Comparison of ENCODE assay signal across 11 cellular contexts in the genomic region with DNA sequence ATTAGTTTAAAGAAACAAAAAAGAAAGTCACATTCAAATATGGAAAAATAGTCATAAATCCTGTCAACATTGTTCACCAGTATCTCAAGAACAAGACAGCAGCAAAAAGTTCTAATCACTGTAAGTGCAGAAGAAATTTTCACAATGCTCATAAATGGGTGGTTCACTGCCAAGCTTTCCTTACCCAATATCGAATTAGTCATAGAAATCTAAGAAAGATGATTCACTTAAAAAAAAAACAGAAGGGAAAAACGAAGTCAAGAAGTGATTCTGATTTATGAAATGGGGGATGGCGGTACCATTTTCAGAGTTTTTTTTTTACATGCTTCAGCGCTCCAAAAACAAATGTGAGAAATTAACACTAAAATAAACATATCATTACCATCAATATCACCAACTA.
A peak's percentile ranks its signal among the peaks of the same experiment; 100 is the strongest.
DNase-seq lines count a peak whose midpoint lies in the region; ATAC-seq and TF ChIP-seq lines count a peak whose summit lies in the region.
"Had no signal": no experiment of that assay in that cellular context is flagged by ENCODE, and none has a peak within 500 bp of the region (broad histone marks: within the 10 kb centered on the region; RNA-seq: fewer than 3 reads in every experiment).

No MANE protein-coding gene starts in this region.

- no peaks in the 10 kb centered on the region for H3K4me1 Mint-ChIP-seq in activated CD4-positive, alpha-beta T cell treated with anti-CD3 and anti-CD28 coated beads, Interleukin-2, amount 10 ng/mL, durations not matched to agents 24 days and 14 days
- peaks cover 3 to 5% of the 10 kb centered on the region in 2 donors for H3K4me1 Mint-ChIP-seq in effector memory CD8-positive, alpha-beta T cell (ENCODE audit: low read depth in 2 of 2)

- no peak overlapping the region for H2AFZ ChIP-seq in SK-N-SH (ENCODE audit: low read depth)

- CTCF ChIA-PET in SK-N-SH (lab: Yijun Ruan, JAX) = no interaction called here

- 0 out of 4 replicates have a peak, but pooled peaks of 1 of the 2 experiments have one; percentile 37 for TF ChIP-seq EP300 in SK-N-SH (IDR thresholded peaks at IDR 0.05; ENCODE audit: borderline replicate concordance in 1 of 2, low read depth in 1 of 2, low read length in 1 of 2)

- no peaks in the 10 kb centered on the region for H3K9me3 Mint-ChIP-seq in activated CD4-positive, alpha-beta T cell treated with anti-CD3 and anti-CD28 coated beads, Interleukin-2, amount 10 ng/mL, durations not matched to agents 24 days and 14 days
- H3K9me3 Mint-ChIP-seq in effector memory CD8-positive, alpha-beta T cell = peaks cover 0 to 6% of the 10 kb centered on the region in 2 donors

- ATAC-seq in effector memory CD8-positive, alpha-beta T cell (replicated peaks) = no peak

- H3K27ac ChIP-seq in SK-N-SH (ENCODE audit: low read depth in 2 of 2, low read length in 1 of 2) = no peak overlapping the region

- H3K4me3 ChIP-seq in SK-N-SH (ENCODE audit: low read depth in 2 of 2, low read length in 1 of 2) (no peak overlapping the region), fibroblast of mammary gland (ENCODE audit: control insufficient read depth, low read depth, low read length) (no peak overlapping the region), skeletal muscle satellite cell (ENCODE audit: low read length) (no peak overlapping the region)
- H3K4me3 ChIP-seq: MG63 had no signal

- no peaks in the 10 kb centered on the region for H3K27me3 Mint-ChIP-seq in activated CD4-positive, alpha-beta T cell treated with anti-CD3 and anti-CD28 coated beads, Interleukin-2, amount 10 ng/mL, durations not matched to agents 24 days and 14 days
- H3K27me3 Mint-ChIP-seq in effector memory CD8-positive, alpha-beta T cell = no peaks in the 10 kb centered on the region

- H3K79me2 ChIP-seq in SK-N-SH (ENCODE audit: insufficient read depth) = peaks cover 10% of the 10 kb centered on the region

- POLR2A ChIA-PET in SK-N-SH (lab: Yijun Ruan, JAX) = no interaction called here

- H3K9me3 ChIP-seq in SK-N-SH = peaks cover 8% of the 10 kb centered on the region
- peaks cover 5% of the 10 kb centered on the region for H3K9me3 ChIP-seq in skeletal muscle satellite cell (replicated peaks; ENCODE audit: low read length)

- H3F3A ChIP-seq in SK-N-SH (replicated peaks; ENCODE audit: insufficient read depth) = peaks cover 3% of the 10 kb centered on the region

- WGBS in SK-N-SH (ENCODE audit: low lambda C conversion rate) = 46% methylated on average over 4 of the region's 4 CpGs

- H3K27me3 ChIP-seq in SK-N-SH (ENCODE audit: insufficient read depth) (no peaks in the 10 kb centered on the region), skeletal muscle satellite cell (ENCODE audit: control insufficient read depth, insufficient read depth, low read length) (no peaks in the 10 kb centered on the region)
- H3K27me3 ChIP-seq: MG63 had no signal

- TF ChIP-seq RAD21 in SK-N-SH (IDR thresholded peaks at IDR 0.05; ENCODE audit: low read length) = no peak

- no peaks in the 10 kb centered on the region for H4K20me1 ChIP-seq in SK-N-SH (ENCODE audit: insufficient read depth)

- no peak overlapping the region for H3K27ac Mint-ChIP-seq in activated CD4-positive, alpha-beta T cell treated with anti-CD3 and anti-CD28 coated beads, Interleukin-2, amount 10 ng/mL, durations not matched to agents 24 days and 14 days
- no peak overlapping the region for H3K27ac Mint-ChIP-seq in effector memory CD8-positive, alpha-beta T cell

- no peaks in the 10 kb centered on the region for H3K9me2 ChIP-seq in SK-N-SH

- H3K4me2 ChIP-seq in SK-N-SH (no peak overlapping the region), skeletal muscle satellite cell (ENCODE audit: low read length) (peak overlapping the region; percentile 14)

- DNase-seq in GM04504 (ENCODE audit: low read depth) = peak; percentile 64
- DNase-seq in SK-N-SH = no peak
- peak; percentile 82 for DNase-seq in fibroblast of mammary gland (ENCODE audit: low read depth)
- DNase-seq in activated CD4-positive, alpha-beta T cell treated with anti-CD3 and anti-CD28 coated beads, Interleukin-2, amount 10 ng/mL, durations not matched to agents 24 days and 14 days = no peak
- no peak for DNase-seq in stimulated activated CD4-positive, alpha-beta T cell treated with anti-CD3 and anti-CD28 coated beads, Interleukin-1b, Interleukin-23, amount 100 ng/mL, for 48 hours
- no peak for DNase-seq in effector memory CD8-positive, alpha-beta T cell
- no peak for DNase-seq in NCI-H1048 (lab: John Stamatoyannopoulos, UW)
- DNase-seq: activated CD8-positive, alpha-beta memory T cell treated with anti-CD3 and anti-CD28 coated beads for 24 hours; activated gamma-delta T cell treated with Interleukin-2 at 50 U/mL for 16 hours; MG63 had no signal

- intact Hi-C loops in activated CD4-positive, alpha-beta T cell treated with anti-CD3 and anti-CD28 coated beads, Interleukin-2, amount 10 ng/mL, durations not matched to agents 24 days and 14 days (cut with micrococcal nuclease) = no loop called here

- H3K36me3 Mint-ChIP-seq in activated CD4-positive, alpha-beta T cell treated with anti-CD3 and anti-CD28 coated beads, Interleukin-2, amount 10 ng/mL, durations not matched to agents 24 days and 14 days (ENCODE audit: low read depth) = no peaks in the 10 kb centered on the region
- H3K36me3 Mint-ChIP-seq in effector memory CD8-positive, alpha-beta T cell (ENCODE audit: insufficient read depth) = no peaks in the 10 kb centered on the region

- peaks cover 0 to 8% of the 10 kb centered on the region in 2 experiments for H3K36me3 ChIP-seq in SK-N-SH (replicated peaks in 1 of 2; ENCODE audit: control insufficient read depth in 1 of 2, insufficient read depth in 2 of 2, low read length in 1 of 2)
- no peaks in the 10 kb centered on the region for H3K36me3 ChIP-seq in skeletal muscle satellite cell (ENCODE audit: insufficient read depth, low read length)
- H3K36me3 ChIP-seq: MG63 had no signal

- TF ChIP-seq CTCF in SK-N-SH (IDR thresholded peaks at IDR 0.05) (no peak), fibroblast of mammary gland (conservative IDR thresholded peaks at IDR 0.05; ENCODE audit: control insufficient read depth, insufficient read depth, low read depth, low read length) (no peak)

- H3K4me3 Mint-ChIP-seq in activated CD4-positive, alpha-beta T cell treated with anti-CD3 and anti-CD28 coated beads, Interleukin-2, amount 10 ng/mL, durations not matched to agents 24 days and 14 days = no peak overlapping the region
- H3K4me3 Mint-ChIP-seq in effector memory CD8-positive, alpha-beta T cell = no peak overlapping the region

- no peak overlapping the region for H3K9ac ChIP-seq in SK-N-SH
- no peak overlapping the region for H3K9ac ChIP-seq in skeletal muscle satellite cell (ENCODE audit: low read depth, low read length)

- no peaks in the 10 kb centered on the region for H3K4me1 ChIP-seq in SK-N-SH (ENCODE audit: control insufficient read depth in 1 of 2, insufficient read depth in 2 of 2, low read depth in 1 of 2, low read length in 1 of 2)
- H3K4me1 ChIP-seq in skeletal muscle satellite cell (ENCODE audit: control insufficient read depth, insufficient read depth, low read length) = peaks cover 17% of the 10 kb centered on the region

TF ChIP-seq in SK-N-SH, 30 proteins besides CTCF, POLR2A, EP300 and RAD21:
- TF ChIP-seq TCF12 (IDR thresholded peaks at IDR 0.05) = peak; percentile 39; the same call in 1 of the 2 replicates
- no peak for TF ChIP-seq RFX5 (IDR thresholded peaks at IDR 0.05; ENCODE audit: low read length)
- TF ChIP-seq, protein P1, sequence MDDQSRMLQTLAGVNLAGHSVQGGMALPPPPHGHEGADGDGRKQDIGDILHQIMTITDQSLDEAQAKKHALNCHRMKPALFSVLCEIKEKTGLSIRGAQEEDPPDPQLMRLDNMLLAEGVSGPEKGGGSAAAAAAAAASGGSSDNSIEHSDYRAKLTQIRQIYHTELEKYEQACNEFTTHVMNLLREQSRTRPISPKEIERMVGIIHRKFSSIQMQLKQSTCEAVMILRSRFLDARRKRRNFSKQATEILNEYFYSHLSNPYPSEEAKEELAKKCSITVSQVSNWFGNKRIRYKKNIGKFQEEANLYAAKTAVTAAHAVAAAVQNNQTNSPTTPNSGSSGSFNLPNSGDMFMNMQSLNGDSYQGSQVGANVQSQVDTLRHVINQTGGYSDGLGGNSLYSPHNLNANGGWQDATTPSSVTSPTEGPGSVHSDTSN (IDR thresholded peaks at IDR 0.05) = peak; percentile 76
- TF ChIP-seq RCOR1 (IDR thresholded peaks at IDR 0.05; ENCODE audit: low read length) = no peak
- TF ChIP-seq JUND (IDR thresholded peaks at IDR 0.05) = peak; percentile 77
- no peak for TF ChIP-seq MXI1 (IDR thresholded peaks at IDR 0.05; ENCODE audit: low read depth, low read length)
- TF ChIP-seq NFIC (IDR thresholded peaks at IDR 0.05; ENCODE audit: borderline replicate concordance) = no peak
- TF ChIP-seq FOSL2 (IDR thresholded peaks at IDR 0.05; ENCODE audit: borderline replicate concordance, low read depth) = peak; percentile 85

Comparison
In these comparisons a context has a peak if more than half of its experiments do, and no peak if none do; other contexts are left out.
1. DNase-seq: peak in GM04504 (single experiment) and fibroblast of mammary gland (single experiment); none in SK-N-SH (single experiment), activated CD4-positive, alpha-beta T cell treated with anti-CD3 and anti-CD28 coated beads, Interleukin-2, amount 10 ng/mL, durations not matched to agents 24 days and 14 days (single experiment), stimulated activated CD4-positive, alpha-beta T cell treated with anti-CD3 and anti-CD28 coated beads, Interleukin-1b, Interleukin-23, amount 100 ng/mL, for 48 hours (single experiment), effector memory CD8-positive, alpha-beta T cell (0 of 3) and NCI-H1048 (single experiment).